23 cellular contexts compared by ENCODE assay signal in genomic region chrX:113868716-113869115, GRCh38.
"Had no signal": no experiment of that assay in that cellular context is flagged by ENCODE, and none has a peak within 500 bp of the region (broad histone marks: within the 10 kb centered on the region; RNA-seq: fewer than 3 reads in every experiment).

No MANE protein-coding gene starts in this region.

- H3K4me3 Mint-ChIP-seq: activated CD8-positive, alpha-beta T cell treated with anti-CD3 and anti-CD28 coated beads, Interleukin-2, amount 10 ng/mL, durations not matched to agents 7 days and 5 days; activated naive CD8-positive, alpha-beta T cell treated with anti-CD3 and anti-CD28 coated beads, Interleukin-2, amount 50 U/mL, for 24 hours; activated T-helper 1 cell treated with anti-CD3 and anti-CD28 coated beads, Interleukin-12 subunit alpha, Interleukin-12 subunit beta, Interleukin-2, Interleukin-4 antibody, amounts not matched to agents 30 ng/mL and 10 ng/mL and 1 ng/mL, durations not matched to agents 14 hours and 24 hours and 36 hours; T-helper 2 cell treated with Interferon-gamma antibody and Interleukin-4, amounts not matched to agents 5 μg/mL and 100 μg/mL, for 36 hours had no signal

- H3K36me3 ChIP-seq: gastrocnemius medialis, thyroid gland, upper lobe of right lung had no signal

- H3K27me3 ChIP-seq: body of pancreas, gastrocnemius medialis, thyroid gland, upper lobe of right lung had no signal

- H3K27me3 Mint-ChIP-seq: activated naive CD8-positive, alpha-beta T cell treated with anti-CD3 and anti-CD28 coated beads, Interleukin-2, amount 50 U/mL, for 24 hours; stimulated activated naive CD8-positive, alpha-beta T cell treated with anti-CD3 and anti-CD28 coated beads, Interleukin-15, Interleukin-2, amounts not matched to agents 100 ng/mL and 50 ng/mL, for 24 hours had no signal

- H3K9me3 ChIP-seq: body of pancreas, gastrocnemius medialis, mucosa of descending colon, thyroid gland, upper lobe of right lung had no signal

- H3K4me3 ChIP-seq: body of pancreas, gastrocnemius medialis, mucosa of descending colon, thyroid gland, upper lobe of right lung had no signal

- H3K9ac ChIP-seq: parathyroid adenoma had no signal

- DNase-seq: activated CD4-positive, alpha-beta T cell treated with anti-CD3 and anti-CD28 coated beads for 1 hour; activated CD4-positive, alpha-beta T cell treated with anti-CD3 and anti-CD28 coated beads, Interleukin-2, amount 50 U/mL, for 1 hour; activated CD8-positive, alpha-beta T cell treated with anti-CD3 and anti-CD28 coated beads, Interleukin-2, amount 10 ng/mL, durations not matched to agents 7 days and 5 days; activated gamma-delta T cell; activated naive CD4-positive, alpha-beta T cell treated with anti-CD3 and anti-CD28 coated beads, Interleukin-2, amount 50 U/mL, for 16 hours; activated naive CD8-positive, alpha-beta T cell treated with anti-CD3 and anti-CD28 coated beads, Interleukin-2, amount 50 U/mL, for 24 hours; body of pancreas; dermis blood vessel endothelial cell; effector memory CD4-positive, alpha-beta T cell; gastrocnemius medialis; hypothalamus; mucosa of descending colon; nucleus accumbens; right cardiac atrium; stimulated activated CD4-positive, alpha-beta T cell treated with anti-CD3 and anti-CD28 coated beads, Interleukin-1b, Interleukin-23, amount 100 ng/mL, for 48 hours; substantia nigra; thyroid gland; upper lobe of right lung had no signal

- H3K4me1 ChIP-seq: body of pancreas, gastrocnemius medialis, parathyroid adenoma, thyroid gland, upper lobe of right lung had no signal

- H3K9me3 Mint-ChIP-seq: activated naive CD8-positive, alpha-beta T cell treated with anti-CD3 and anti-CD28 coated beads, Interleukin-2, amount 50 U/mL, for 24 hours; activated T-helper 1 cell treated with anti-CD3 and anti-CD28 coated beads, Interleukin-12 subunit alpha, Interleukin-12 subunit beta, Interleukin-2, Interleukin-4 antibody, amounts not matched to agents 30 ng/mL and 10 ng/mL and 1 ng/mL, durations not matched to agents 14 hours and 24 hours and 36 hours; stimulated activated naive CD8-positive, alpha-beta T cell treated with anti-CD3 and anti-CD28 coated beads, Interleukin-15, Interleukin-2, amounts not matched to agents 100 ng/mL and 50 ng/mL, for 24 hours; T-helper 2 cell treated with Interferon-gamma antibody and Interleukin-4, amounts not matched to agents 5 μg/mL and 100 μg/mL, for 36 hours had no signal

- ATAC-seq: activated CD8-positive, alpha-beta T cell treated with anti-CD3 and anti-CD28 coated beads, Interleukin-2, amount 10 ng/mL, durations not matched to agents 7 days and 5 days; activated naive CD8-positive, alpha-beta T cell treated with anti-CD3 and anti-CD28 coated beads, Interleukin-2, amount 50 U/mL, for 24 hours; body of pancreas; gastrocnemius medialis; mucosa of descending colon; right cardiac atrium; upper lobe of right lung had no signal

- H3K27ac Mint-ChIP-seq: activated CD8-positive, alpha-beta T cell treated with anti-CD3 and anti-CD28 coated beads, Interleukin-2, amount 10 ng/mL, durations not matched to agents 7 days and 5 days; activated naive CD8-positive, alpha-beta T cell treated with anti-CD3 and anti-CD28 coated beads, Interleukin-2, amount 50 U/mL, for 24 hours; activated T-helper 1 cell treated with anti-CD3 and anti-CD28 coated beads, Interleukin-12 subunit alpha, Interleukin-12 subunit beta, Interleukin-2, Interleukin-4 antibody, amounts not matched to agents 30 ng/mL and 10 ng/mL and 1 ng/mL, durations not matched to agents 14 hours and 24 hours and 36 hours; stimulated activated naive CD8-positive, alpha-beta T cell treated with anti-CD3 and anti-CD28 coated beads, Interleukin-15, Interleukin-2, amounts not matched to agents 100 ng/mL and 50 ng/mL, for 24 hours; T-helper 2 cell treated with Interferon-gamma antibody and Interleukin-4, amounts not matched to agents 5 μg/mL and 100 μg/mL, for 36 hours had no signal

- H3K27ac ChIP-seq: body of pancreas, gastrocnemius medialis, parathyroid adenoma, thyroid gland, upper lobe of right lung, VCaP had no signal
